20 cellular contexts compared by ENCODE assay signal in the genomic region with DNA sequence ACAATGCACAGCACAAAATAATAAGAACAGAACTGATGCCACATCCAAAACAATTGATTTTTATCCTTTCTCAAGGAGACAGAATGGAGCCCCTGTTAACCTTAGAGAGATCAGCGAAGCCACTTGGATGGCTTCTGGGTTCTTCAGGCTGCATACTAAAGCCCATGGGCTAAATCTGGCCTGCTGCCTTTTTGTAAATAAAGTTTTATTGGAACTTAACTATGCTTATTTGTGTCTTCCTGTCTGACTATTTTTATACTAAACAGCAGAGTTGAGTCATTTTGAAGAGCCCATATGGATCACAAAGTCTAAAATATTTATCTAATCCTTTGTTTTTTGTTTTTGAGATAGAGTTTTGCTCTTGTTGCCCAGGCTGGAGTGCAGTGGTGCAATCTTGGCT. TPM values are rescaled to one million over a fixed set of nuclear protein-coding genes. Genes with fewer than 3 reads are reported as not detected.
DNase-seq lines count a peak whose midpoint lies in the region; ATAC-seq, FAIRE-seq and TF ChIP-seq lines count a peak whose summit lies in the region.
"Had no signal": no experiment of that assay in that cellular context is flagged by ENCODE, and none has a peak within 500 bp of the region (broad histone marks: within the 10 kb centered on the region; RNA-seq: fewer than 3 reads in every experiment).

No MANE protein-coding gene starts in this region.

- no peaks in the 10 kb centered on the region for H3K9me3 Mint-ChIP-seq in chondrocyte (ENCODE audit: low read depth)
- H3K9me3 Mint-ChIP-seq: CD4-positive, alpha-beta memory T cell had no signal

- no peaks in the 10 kb centered on the region for H3K79me2 ChIP-seq in GM12878 (ENCODE audit: control insufficient read depth, insufficient read depth, low read length)

- no peak for TF ChIP-seq CTCF in GM12878 (IDR thresholded peaks at IDR 0.05 in 2 of 3, conservative IDR thresholded peaks at IDR 0.05 in 1 of 3; ENCODE audit: control insufficient read depth in 2 of 3, extremely low read depth in 1 of 3, insufficient read depth in 1 of 3, low read depth in 3 of 3, low read length in 3 of 3)
- no peak for TF ChIP-seq CTCF in vagina (IDR thresholded peaks at IDR 0.05)
- no peak for TF ChIP-seq CTCF in chondrocyte (IDR thresholded peaks at IDR 0.05)

- H3K4me1 Mint-ChIP-seq in chondrocyte (ENCODE audit: low read depth): peaks cover 3% of the 10 kb centered on the region
- H3K4me1 Mint-ChIP-seq: CD4-positive, alpha-beta memory T cell had no signal

- H3K36me3 ChIP-seq in BLaER1 (no peaks in the 10 kb centered on the region), GM12878 (ENCODE audit: control insufficient read depth in 2 of 2, insufficient read depth in 2 of 2, low read length in 1 of 2) (no peaks in the 10 kb centered on the region), vagina (no peaks in the 10 kb centered on the region)
- H3K36me3 ChIP-seq: HAP-1 had no signal

- ATAC-seq in GM12878: no peak

- DNase-seq in ELR (ENCODE audit: low read depth) (peak; percentile 43), GM12878 (ENCODE audit: low read depth, low spot score) (no peak), vagina (ENCODE audit: extremely low spot score in 2 of 2) (no peak), chondrocyte (ENCODE audit: low spot score) (no peak), GF-D8 (lab: John Stamatoyannopoulos, UW) (no peak)
- DNase-seq: C1 segment of cervical spinal cord; Calu3; CD4-positive, alpha-beta memory T cell; COR-L47; DMS53; DMS79 treated with DMSO at 0.1 percent for 48 hours; GDM1; GOT3 had no signal

- H3K9me3 ChIP-seq in BLaER1: no peaks in the 10 kb centered on the region
- no peaks in the 10 kb centered on the region for H3K9me3 ChIP-seq in GM12878 (replicated peaks; ENCODE audit: control insufficient read depth, insufficient read depth, low read length)
- H3K9me3 ChIP-seq in vagina: no peaks in the 10 kb centered on the region
- H3K9me3 ChIP-seq: HAP-1 had no signal

- no TSS peak for BruUV-seq in GM12878 (replicated peaks; lab: Mats Ljungman, UMichigan)

- H4K20me1 ChIP-seq in BLaER1 (no peaks in the 10 kb centered on the region), GM12878 (ENCODE audit: control insufficient read depth, insufficient read depth) (no peaks in the 10 kb centered on the region)

- H2AFZ ChIP-seq in GM12878 (ENCODE audit: control insufficient read depth, low read depth, low read length): no peak overlapping the region

- peaks cover 26% of the 10 kb centered on the region for H3K4me1 ChIP-seq in BLaER1
- no peaks in the 10 kb centered on the region for H3K4me1 ChIP-seq in GM12878 (ENCODE audit: control insufficient read depth, insufficient read depth, low read length)
- H3K4me1 ChIP-seq in vagina: no peaks in the 10 kb centered on the region
- H3K4me1 ChIP-seq: HAP-1 had no signal

- no peak overlapping the region for H3K27ac ChIP-seq in BLaER1
- no peak overlapping the region for H3K27ac ChIP-seq in GM12878 (ENCODE audit: control insufficient read depth, insufficient read depth)
- no peak overlapping the region for H3K27ac ChIP-seq in vagina
- H3K27ac ChIP-seq: 22Rv1 had no signal

- POLR2A ChIA-PET in GM12878 (lab: Charles Lee): no interaction called here

- H3K9ac ChIP-seq in BLaER1: no peak overlapping the region
- H3K9ac ChIP-seq in GM12878 (ENCODE audit: control insufficient read depth, insufficient read depth, low read length): no peak overlapping the region

- H3K4me3 ChIP-seq in BLaER1: no peak overlapping the region
- no peak overlapping the region for H3K4me3 ChIP-seq in GM12878
- H3K4me3 ChIP-seq in vagina: no peak overlapping the region
- H3K4me3 ChIP-seq: HAP-1 had no signal

- RAD21 ChIA-PET in GM12878 (lab: Charles Lee; ENCODE audit: unreplicated experiment): no interaction called here

- H3K27me3 ChIP-seq in BLaER1 (no peaks in the 10 kb centered on the region), GM12878 (replicated peaks in 1 of 2; ENCODE audit: control insufficient read depth in 2 of 2, insufficient read depth in 2 of 2, low read length in 1 of 2) (no peaks in the 10 kb centered on the region), vagina (no peaks in the 10 kb centered on the region)

- H3K4me2 ChIP-seq in BLaER1 (peak overlapping the region; percentile 17; the same call in 1 of the 2 replicates), GM12878 (ENCODE audit: control insufficient read depth, insufficient read depth) (no peak overlapping the region)

- TF ChIP-seq POLR2A in GM12878 (IDR thresholded peaks at IDR 0.05; ENCODE audit: low read depth, low read length) (no peak), vagina (IDR thresholded peaks at IDR 0.05) (no peak)

- no peak for TF ChIP-seq RAD21 in GM12878 (IDR thresholded peaks at IDR 0.05; ENCODE audit: insufficient read depth, low read depth, low read length)

- 43% methylated on average over 1 of the region's 1 CpG for WGBS in GM12878 (ENCODE audit: insufficient coverage, insufficient replicate concordance, low lambda C conversion rate, missing lambda C conversion rate)

- intact Hi-C loops in GM12878 (cut with micrococcal nuclease; ENCODE audit: unreplicated experiment): no loop called here
- intact Hi-C loops in vagina (cut with DNase I): no loop called here

- no peaks in the 10 kb centered on the region for H3K27me3 Mint-ChIP-seq in chondrocyte (ENCODE audit: low read depth)

- CTCF ChIA-PET in GM12878 (lab: Yijun Ruan, JAX): interaction anchor here (2.3 to 2.6 kb wide), 3 partner anchors 11 to 72 kb away, joined by 7 to 17 read pairs (median 16); a partner anchor contains a TSS

- no peak for TF ChIP-seq EP300 in GM12878 (IDR thresholded peaks at IDR 0.05; ENCODE audit: borderline replicate concordance in 1 of 2, control insufficient read depth in 1 of 2, low read depth in 2 of 2, low read length in 2 of 2)

- FAIRE-seq in GM12878 (lab: Jason Lieb, UNC): no peak
- FAIRE-seq: A204.1, GM12892, H54 had no signal

- H3K36me3 Mint-ChIP-seq in chondrocyte (ENCODE audit: low read depth): no peaks in the 10 kb centered on the region
- H3K36me3 Mint-ChIP-seq: CD4-positive, alpha-beta memory T cell had no signal

- in situ Hi-C loops in GM12878 (cut with MboI): no loop called here

- SMC1A ChIA-PET in GM12878 (lab: Charles Lee; ENCODE audit: uncharacterized antibody, unreplicated experiment): interaction anchor here (1.0 to 1.8 kb wide), 2 partner anchors 14 to 318 kb away, joined by 4 read pairs; no protein-coding TSS in a partner anchor

- no peak overlapping the region for H3K27ac Mint-ChIP-seq in chondrocyte (ENCODE audit: unreplicated experiment)
- H3K27ac Mint-ChIP-seq: B cell; CD4-positive, alpha-beta memory T cell had no signal

- H3K4me3 Mint-ChIP-seq in chondrocyte (ENCODE audit: unreplicated experiment): no peak overlapping the region
- H3K4me3 Mint-ChIP-seq: B cell; CD4-positive, alpha-beta memory T cell had no signal

RNA-seq across cellular contexts. Expression of a gene that starts 16.3 kb away (rescaled TPM):
- total RNA-seq in GM12878 (2013; cell fraction: nucleolus; rRNA removed): 0.56 and 0.69 TPM in 2 replicates
- 0.76 and 1.4 TPM in 2 replicates for total RNA-seq in GM12878 (2014; rRNA removed)
- 0.32 and 0.45 TPM in 2 replicates for total RNA-seq in GM12878 (2014; rRNA removed; fragmentation: Illumina TruSeq; extraction: Trizol)
- total RNA-seq in GM12878 (2021): 0.59 and 1.5 TPM in 2 replicates
- 0.47 TPM for polyA plus RNA-seq in GM12878 (2011; ENCODE audit: low read depth)
- 0.88 and 1.6 TPM in 2 replicates for polyA plus RNA-seq in GM12878 (2011; rRNA removed)
- polyA plus RNA-seq in GM12878 (2011; cell fraction: cytosol; rRNA removed): 2.2 and 2.3 TPM in 2 replicates
- 5.5 and 7.0 TPM in 2 replicates for polyA plus RNA-seq in GM12878 (2011; cell fraction: nucleus; rRNA removed)
- 0.72 and 0.80 TPM in 2 replicates for polyA plus RNA-seq in GM12878 (2012)
- polyA plus RNA-seq in GM12878 (2014; fragmentation: Illumina TruSeq; extraction: Trizol): 0.19 and 0.71 TPM in 2 replicates
- polyA plus RNA-seq in GM12878 (2014; fragmentation: Nextera tagmentation; extraction: Ambion mirVana): under 1 TPM in 1 of 2 experiments, not detected in 1; 0.07 TPM
- polyA plus RNA-seq in GM12878 (2014; rRNA removed): 1.3 and 1.8 TPM in 2 replicates
- under 1 TPM; 0.25 to 0.34 TPM for polyA plus RNA-seq in GM12878 (2016; fragmentation: Nextera tagmentation; extraction: Ambion mirVana)
- 1.1 and 1.2 TPM in 2 replicates for polyA minus RNA-seq in GM12878 (2011; rRNA and poly(A)+ RNA removed)
- polyA minus RNA-seq in GM12878 (2011; cell fraction: cytosol; rRNA and poly(A)+ RNA removed): 0.94 TPM in 1 of 2 replicates, not detected in the other
- polyA minus RNA-seq in GM12878 (2011; cell fraction: nucleus; rRNA and poly(A)+ RNA removed): 0.85 and 1.1 TPM in 2 replicates
- total RNA-seq in vagina: 7.9 TPM
- total RNA-seq in chondrocyte: 0.59 to 0.87 TPM (median 0.85 TPM) in 3 replicates

RNA-seq across cellular contexts. Expression of a gene that starts 24.5 kb away (rescaled TPM):
- 33.4 and 48.0 TPM in 2 replicates for total RNA-seq in GM12878 (2013; cell fraction: nucleolus; rRNA removed)
- 178 and 187 TPM in 2 replicates for total RNA-seq in GM12878 (2014; rRNA removed)
- 183 TPM in 2 replicates for total RNA-seq in GM12878 (2014; rRNA removed; fragmentation: Illumina TruSeq; extraction: Trizol)
- 138 and 142 TPM in 2 replicates for total RNA-seq in GM12878 (2021)
- polyA plus RNA-seq in GM12878 (2011; ENCODE audit: low read depth): 130 TPM
- polyA plus RNA-seq in GM12878 (2011; rRNA removed): 258 and 371 TPM in 2 replicates
- polyA plus RNA-seq in GM12878 (2011; cell fraction: cytosol; rRNA removed): 673 and 682 TPM in 2 replicates
- polyA plus RNA-seq in GM12878 (2011; cell fraction: nucleus; rRNA removed): 302 and 356 TPM in 2 replicates
- 211 and 224 TPM in 2 replicates for polyA plus RNA-seq in GM12878 (2012)
- 316 and 336 TPM in 2 replicates for polyA plus RNA-seq in GM12878 (2014; fragmentation: Illumina TruSeq; extraction: Trizol)
- 10 to 100 TPM; 20.6 to 37.9 TPM for polyA plus RNA-seq in GM12878 (2014; fragmentation: Nextera tagmentation; extraction: Ambion mirVana)
- 232 and 264 TPM in 2 replicates for polyA plus RNA-seq in GM12878 (2014; rRNA removed)
- polyA plus RNA-seq in GM12878 (2016; fragmentation: Nextera tagmentation; extraction: Ambion mirVana): 100 to 1,000 TPM; 118 to 130 TPM
- 302 and 335 TPM in 2 replicates for polyA minus RNA-seq in GM12878 (2011; rRNA and poly(A)+ RNA removed)
- 68.6 and 69.9 TPM in 2 replicates for polyA minus RNA-seq in GM12878 (2011; cell fraction: cytosol; rRNA and poly(A)+ RNA removed)
- polyA minus RNA-seq in GM12878 (2011; cell fraction: nucleus; rRNA and poly(A)+ RNA removed): 44.2 and 56.9 TPM in 2 replicates
- total RNA-seq in vagina: 251 TPM
- total RNA-seq in chondrocyte: 303 to 446 TPM (median 444 TPM) in 3 replicates

RNA-seq across cellular contexts. Expression of a gene that starts 57.0 kb away (rescaled TPM):
- 74.7 and 85.4 TPM in 2 replicates for total RNA-seq in GM12878 (2013; cell fraction: nucleolus; rRNA removed)
- 43.1 and 47.1 TPM in 2 replicates for total RNA-seq in GM12878 (2014; rRNA removed)
- total RNA-seq in GM12878 (2014; rRNA removed; fragmentation: Illumina TruSeq; extraction: Trizol): 31.4 and 37.4 TPM in 2 replicates
- total RNA-seq in GM12878 (2021): 78.2 and 80.3 TPM in 2 replicates
- 50.0 TPM for polyA plus RNA-seq in GM12878 (2011; ENCODE audit: low read depth)
- 15.7 and 43.7 TPM in 2 replicates for polyA plus RNA-seq in GM12878 (2011; rRNA removed)
- polyA plus RNA-seq in GM12878 (2011; cell fraction: cytosol; rRNA removed): 51.6 and 52.6 TPM in 2 replicates
- polyA plus RNA-seq in GM12878 (2011; cell fraction: nucleus; rRNA removed): 214 and 236 TPM in 2 replicates
- 48.1 and 49.7 TPM in 2 replicates for polyA plus RNA-seq in GM12878 (2012)
- polyA plus RNA-seq in GM12878 (2014; fragmentation: Illumina TruSeq; extraction: Trizol): 44.5 and 70.4 TPM in 2 replicates
- polyA plus RNA-seq in GM12878 (2014; fragmentation: Nextera tagmentation; extraction: Ambion mirVana): 10 to 100 TPM; 21.0 to 28.6 TPM
- polyA plus RNA-seq in GM12878 (2014; rRNA removed): 65.8 and 82.0 TPM in 2 replicates
- 10 to 100 TPM; 52.5 to 58.6 TPM for polyA plus RNA-seq in GM12878 (2016; fragmentation: Nextera tagmentation; extraction: Ambion mirVana)
- 34.5 and 70.3 TPM in 2 replicates for polyA minus RNA-seq in GM12878 (2011; rRNA and poly(A)+ RNA removed)
- 21.7 and 27.8 TPM in 2 replicates for polyA minus RNA-seq in GM12878 (2011; cell fraction: cytosol; rRNA and poly(A)+ RNA removed)
- 49.7 and 83.2 TPM in 2 replicates for polyA minus RNA-seq in GM12878 (2011; cell fraction: nucleus; rRNA and poly(A)+ RNA removed)
- total RNA-seq in vagina: 53.0 TPM
- total RNA-seq in chondrocyte: 40.8 to 59.6 TPM (median 45.9 TPM) in 3 replicates
